Comparison of ENCODE assay signal across 14 cellular contexts in genomic region chr16:27233731-27234130, GRCh38. TPM values are rescaled to one million over a fixed set of nuclear protein-coding genes. Genes with fewer than 3 reads are reported as not detected.
DNase-seq lines count a peak whose midpoint lies in the region; ATAC-seq and TF ChIP-seq lines count a peak whose summit lies in the region.
"Had no signal": no experiment of that assay in that cellular context is flagged by ENCODE, and none has a peak within 500 bp of the region (broad histone marks: within the 10 kb centered on the region; RNA-seq: fewer than 3 reads in every experiment).

No MANE protein-coding gene starts in this region.

- peak in 1 of 5 donors; percentile 27 for DNase-seq in CD8-positive, alpha-beta memory T cell
- no peak for DNase-seq in activated CD4-positive, alpha-beta memory T cell treated with anti-CD3 and anti-CD28 coated beads, Interleukin-2, amount 10 ng/mL, durations not matched to agents 7 days and 5 days
- DNase-seq in lower lobe of right lung, result peak; percentile 37
- DNase-seq in iPS-NIHi11 (ENCODE audit: low spot score), result no peak
- no peak for DNase-seq in amygdala (lab: John Stamatoyannopoulos, UW)
- DNase-seq in COLO668 (lab: John Stamatoyannopoulos, UW; ENCODE audit: unreplicated experiment), result no peak
- DNase-seq: BE2C, DMS79, left ventricle myocardium inferior, NCI-H1436 treated with DMSO at 0.1 percent for 48 hours, NCI-H345, SJCRH30 had no signal

- H3K27me3 ChIP-seq in BLaER1 treated with 17β-estradiol and CSF1 and Interleukin-3, amounts not matched to agents 10 nM and 100 nM, result 0 out of 22 replicates have a peak, but pooled peaks cover 0 to 5% (median 0%) of the 10 kb centered on the region in 11 experiments
- H3K27me3 ChIP-seq in CD8-positive, alpha-beta memory T cell (ENCODE audit: insufficient read depth, low read length, poor library complexity, severe bottlenecking), result no peaks in the 10 kb centered on the region
- no peaks in the 10 kb centered on the region for H3K27me3 ChIP-seq in lower lobe of right lung (ENCODE audit: low read depth)
- H3K27me3 ChIP-seq: BE2C, SJCRH30 had no signal

- POLR2A ChIA-PET in CD8-positive, alpha-beta memory T cell (lab: Charles Lee), result interaction anchor here (0.6 to 5.0 kb wide), 4 partner anchors 30 to 217 kb away, joined by 3 to 56 read pairs (median 12); partner anchors contain the start of gene KDM8
- POLR2A ChIA-PET in activated CD4-positive, alpha-beta memory T cell treated with anti-CD3 and anti-CD28 coated beads, Interleukin-2, amount 10 ng/mL, durations not matched to agents 7 days and 5 days (lab: Charles Lee), result interaction anchor here (0.7 to 14.5 kb wide), 19 partner anchors 8 to 193 kb away, joined by 3 to 448 read pairs (median 10); partner anchors contain the start of genes IL21R, IL4R, KDM8 and NSMCE1

- intact Hi-C loops in lower lobe of right lung (cut with DNase I), result loop anchor here (5.0 kb wide), 1 partner anchor 134 kb away; no protein-coding TSS in a partner anchor

- peak overlapping the region in 5 of 11 experiments; percentile 17 to 83 (median 81); a peak in 9 of 22 replicates for H3K27ac ChIP-seq in BLaER1 treated with 17β-estradiol and CSF1 and Interleukin-3, amounts not matched to agents 10 nM and 100 nM
- H3K27ac ChIP-seq in CD8-positive, alpha-beta memory T cell (ENCODE audit: low read depth, low read length), result no peak overlapping the region
- H3K27ac ChIP-seq in lower lobe of right lung, result peak overlapping the region; percentile 78
- H3K27ac ChIP-seq: SJCRH30 had no signal

- H3K9me3 Mint-ChIP-seq in CD8-positive, alpha-beta memory T cell, result no peaks in the 10 kb centered on the region
- no peaks in the 10 kb centered on the region for H3K9me3 Mint-ChIP-seq in activated CD4-positive, alpha-beta memory T cell treated with anti-CD3 and anti-CD28 coated beads, Interleukin-2, amount 10 ng/mL, durations not matched to agents 7 days and 5 days

- H3K4me2 ChIP-seq in BLaER1 treated with 17β-estradiol and CSF1 and Interleukin-3, amounts not matched to agents 10 nM and 100 nM, result peak overlapping the region in 10 of 11 experiments; percentile 76 to 94 (median 92); a peak in 18 of 22 replicates

- CTCF ChIA-PET in CD8-positive, alpha-beta memory T cell (lab: Charles Lee), result interaction anchor here (1.0 to 4.8 kb wide), 20 partner anchors 8 to 229 kb away, joined by 3 to 66 read pairs (median 14); partner anchors contain the start of genes IL21R and KDM8
- CTCF ChIA-PET in activated CD4-positive, alpha-beta memory T cell treated with anti-CD3 and anti-CD28 coated beads, Interleukin-2, amount 10 ng/mL, durations not matched to agents 7 days and 5 days (lab: Charles Lee), result interaction anchor here (1.1 to 6.5 kb wide), 18 partner anchors 8 to 141 kb away, joined by 3 to 146 read pairs (median 12); partner anchors contain the start of gene KDM8

- H3K27me3 Mint-ChIP-seq in CD8-positive, alpha-beta memory T cell, result peaks cover 0 to 4% of the 10 kb centered on the region in 2 donors
- no peaks in the 10 kb centered on the region for H3K27me3 Mint-ChIP-seq in activated CD4-positive, alpha-beta memory T cell treated with anti-CD3 and anti-CD28 coated beads, Interleukin-2, amount 10 ng/mL, durations not matched to agents 7 days and 5 days

- peak overlapping the region in 6 of 7 donors; percentile 23 to 79 (median 60) for H3K4me3 Mint-ChIP-seq in CD8-positive, alpha-beta memory T cell
- H3K4me3 Mint-ChIP-seq in activated CD4-positive, alpha-beta memory T cell treated with anti-CD3 and anti-CD28 coated beads, Interleukin-2, amount 10 ng/mL, durations not matched to agents 7 days and 5 days, result peak overlapping the region; percentile 67

- H3K4me1 Mint-ChIP-seq in CD8-positive, alpha-beta memory T cell, result peaks cover 83 to 98% (median 88%) of the 10 kb centered on the region in 3 donors
- H3K4me1 Mint-ChIP-seq in activated CD4-positive, alpha-beta memory T cell treated with anti-CD3 and anti-CD28 coated beads, Interleukin-2, amount 10 ng/mL, durations not matched to agents 7 days and 5 days, result peaks cover 97% of the 10 kb centered on the region

- H3K4me3 ChIP-seq in BLaER1 treated with 17β-estradiol and CSF1 and Interleukin-3, amounts not matched to agents 10 nM and 100 nM, result no peak overlapping the region
- peak overlapping the region; percentile 17 for H3K4me3 ChIP-seq in CD8-positive, alpha-beta memory T cell (ENCODE audit: low read length)
- no peak overlapping the region for H3K4me3 ChIP-seq in lower lobe of right lung
- H3K4me3 ChIP-seq: left ventricle myocardium inferior, SJCRH30 had no signal

- peaks cover 95 to 100% (median 99%) of the 10 kb centered on the region in 10 experiments for H3K4me1 ChIP-seq in BLaER1 treated with 17β-estradiol and CSF1 and Interleukin-3, amounts not matched to agents 10 nM and 100 nM
- peaks cover 95% of the 10 kb centered on the region for H3K4me1 ChIP-seq in CD8-positive, alpha-beta memory T cell (ENCODE audit: insufficient read depth, low read length)
- H3K4me1 ChIP-seq in lower lobe of right lung, result peaks cover 80% of the 10 kb centered on the region

- H3K9me3 ChIP-seq in BLaER1 treated with 17β-estradiol and CSF1 and Interleukin-3, amounts not matched to agents 10 nM and 100 nM (replicated peaks in 1 of 11), result no peaks in the 10 kb centered on the region
- H3K9me3 ChIP-seq in CD8-positive, alpha-beta memory T cell (ENCODE audit: low read length), result no peaks in the 10 kb centered on the region
- no peaks in the 10 kb centered on the region for H3K9me3 ChIP-seq in lower lobe of right lung
- H3K9me3 ChIP-seq: BE2C, left ventricle myocardium inferior, SJCRH30 had no signal

- H4K20me1 ChIP-seq in BLaER1 treated with 17β-estradiol and CSF1 and Interleukin-3, amounts not matched to agents 10 nM and 100 nM, result peaks cover 0 to 14% (median 0%) of the 10 kb centered on the region in 11 experiments; a peak in 2 of 22 replicates

- ATAC-seq in lower lobe of right lung (no peak), GM19467 (IDR thresholded peaks at IDR 0.05; ENCODE audit: unreplicated experiment) (no peak)

- H3K36me3 ChIP-seq in BLaER1 treated with 17β-estradiol and CSF1 and Interleukin-3, amounts not matched to agents 10 nM and 100 nM, result peaks cover 0 to 7% (median 0%) of the 10 kb centered on the region in 11 experiments; a peak in 2 of 22 replicates
- H3K36me3 ChIP-seq in CD8-positive, alpha-beta memory T cell (ENCODE audit: insufficient read depth, low read length), result peaks cover 3% of the 10 kb centered on the region
- H3K36me3 ChIP-seq in lower lobe of right lung, result peaks cover 43% of the 10 kb centered on the region
- H3K36me3 ChIP-seq: BE2C, SJCRH30 had no signal

- peaks cover 3 to 22% (median 4%) of the 10 kb centered on the region in 3 donors for H3K36me3 Mint-ChIP-seq in CD8-positive, alpha-beta memory T cell
- peaks cover 56% of the 10 kb centered on the region for H3K36me3 Mint-ChIP-seq in activated CD4-positive, alpha-beta memory T cell treated with anti-CD3 and anti-CD28 coated beads, Interleukin-2, amount 10 ng/mL, durations not matched to agents 7 days and 5 days (ENCODE audit: low read depth)

- peak overlapping the region; percentile 97 to 100 (median 99) for H3K27ac Mint-ChIP-seq in CD8-positive, alpha-beta memory T cell
- peak overlapping the region; percentile 100 for H3K27ac Mint-ChIP-seq in activated CD4-positive, alpha-beta memory T cell treated with anti-CD3 and anti-CD28 coated beads, Interleukin-2, amount 10 ng/mL, durations not matched to agents 7 days and 5 days

- peak overlapping the region in 4 of 11 experiments; percentile 65 to 75 (median 72); a peak in 7 of 22 replicates for H3K9ac ChIP-seq in BLaER1 treated with 17β-estradiol and CSF1 and Interleukin-3, amounts not matched to agents 10 nM and 100 nM

- TF ChIP-seq CTCF in lower lobe of right lung (IDR thresholded peaks at IDR 0.05), result no peak

RNA-seq across cellular contexts. Expression of gene KDM8, which starts 30.4 kb away (rescaled TPM):
- total RNA-seq in CD8-positive, alpha-beta memory T cell, result 10 to 100 TPM in 1 of 2 experiments, 1 to 10 TPM in 1; 9.1 to 10.8 TPM
- 5.6 TPM for polyA plus RNA-seq in CD8-positive, alpha-beta memory T cell
- total RNA-seq in activated CD4-positive, alpha-beta memory T cell treated with anti-CD3 and anti-CD28 coated beads, Interleukin-2, amount 10 ng/mL, durations not matched to agents 7 days and 5 days, result 10 to 100 TPM; 12.7 to 14.3 TPM
- 8.6 TPM for total RNA-seq in lower lobe of right lung

RNA-seq across cellular contexts. Expression of gene NSMCE1, which starts 34.8 kb away (rescaled TPM):
- 100 to 1,000 TPM; 103 to 114 TPM for total RNA-seq in CD8-positive, alpha-beta memory T cell
- 132 TPM for polyA plus RNA-seq in CD8-positive, alpha-beta memory T cell
- 100 to 1,000 TPM; 100 to 106 TPM for total RNA-seq in activated CD4-positive, alpha-beta memory T cell treated with anti-CD3 and anti-CD28 coated beads, Interleukin-2, amount 10 ng/mL, durations not matched to agents 7 days and 5 days
- total RNA-seq in lower lobe of right lung, result 53.0 TPM
